Comparison of ENCODE assay signal across 8 cellular contexts in genomic region chr3:197626404-197627159, GRCh38.
A peak's percentile ranks its signal among the peaks of the same experiment; 100 is the strongest.
DNase-seq lines count a peak whose midpoint lies in the region; ATAC-seq and TF ChIP-seq lines count a peak whose summit lies in the region.
"Not testable (repeated sequence)": the region's sequence is repeated elsewhere in the genome, so short reads cannot be mapped to it uniquely, and the experiment has no call there.

No MANE protein-coding gene starts in this region.

- TF ChIP-seq CTCF in WI38 (IDR thresholded peaks at IDR 0.05; ENCODE audit: low read depth, low read length); MCF 10A (IDR thresholded peaks at IDR 0.05; ENCODE audit: unreplicated experiment); heart left ventricle (IDR thresholded peaks at IDR 0.05): not testable (repeated sequence)

- peak; percentile 32 to 36 for ATAC-seq in CD4-positive, CD25-positive, alpha-beta regulatory T cell (ENCODE audit: low read depth in 2 of 2)
- ATAC-seq in GM21619 (IDR thresholded peaks at IDR 0.05; ENCODE audit: unreplicated experiment) (peak; percentile 20), HG03571 (IDR thresholded peaks at IDR 0.05; ENCODE audit: unreplicated experiment) (peak; percentile 7), heart left ventricle (peak in 3 of 4 donors; percentile 35 to 51 (median 49))
- not testable (repeated sequence) for ATAC-seq in naive B cell (ENCODE audit: low read depth in 2 of 2)
- ATAC-seq in stimulated activated naive CD8-positive, alpha-beta T cell treated with anti-CD3 and anti-CD28 coated beads, Interleukin-15, amount 100 ng/mL, for 72 hours: peak; percentile 50

- POLR2A ChIA-PET in MCF 10A (lab: Yijun Ruan, JAX): not testable (repeated sequence)

- not testable (repeated sequence) for TF ChIP-seq POLR2A in heart left ventricle (IDR thresholded peaks at IDR 0.05)

- H3K9me3 ChIP-seq in CD4-positive, CD25-positive, alpha-beta regulatory T cell (ENCODE audit: control insufficient read depth in 2 of 2, low read length in 2 of 2); heart left ventricle: not testable (repeated sequence)

- TSS peak; percentile 40 for BruUV-seq in MCF 10A (replicated peaks; lab: Mats Ljungman, UMichigan)

- peaks cover 0 to 11% (median 3%) of the 10 kb centered on the region in 4 donors for H3K4me1 Mint-ChIP-seq in CD4-positive, CD25-positive, alpha-beta regulatory T cell
- not testable (repeated sequence) for H3K4me1 Mint-ChIP-seq in MCF 10A (ENCODE audit: insufficient read depth, unreplicated experiment); naive B cell
- H3K4me1 Mint-ChIP-seq in stimulated activated naive CD8-positive, alpha-beta T cell treated with anti-CD3 and anti-CD28 coated beads, Interleukin-15, amount 100 ng/mL, for 72 hours: peaks cover 11% of the 10 kb centered on the region

- not testable (repeated sequence) for H3K4me1 ChIP-seq in CD4-positive, CD25-positive, alpha-beta regulatory T cell (ENCODE audit: control insufficient read depth, insufficient read depth, low read length, poor library complexity, severe bottlenecking)
- H3K4me1 ChIP-seq in heart left ventricle: peaks cover 0 to 11% (median 2%) of the 10 kb centered on the region in 12 donors

- H3K9me3 Mint-ChIP-seq in CD4-positive, CD25-positive, alpha-beta regulatory T cell; MCF 10A (ENCODE audit: unreplicated experiment); naive B cell; stimulated activated naive CD8-positive, alpha-beta T cell treated with anti-CD3 and anti-CD28 coated beads, Interleukin-15, amount 100 ng/mL, for 72 hours: not testable (repeated sequence)

- not testable (repeated sequence) for H3K4me3 ChIP-seq in CD4-positive, CD25-positive, alpha-beta regulatory T cell (ENCODE audit: low read depth, low read length)
- H3K4me3 ChIP-seq in WI38 (ENCODE audit: low read depth, low read length) (peak overlapping the region; percentile 55), heart left ventricle (peak overlapping the region; percentile 17 to 86 (median 64))

- CTCF ChIA-PET in MCF 10A (lab: Yijun Ruan, JAX): not testable (repeated sequence)

- 21 to 64% (median 40%) methylated on average over 2 to 8 of the region's 18 CpGs for WGBS in heart left ventricle, 4 donors

- DNase-seq in CD4-positive, CD25-positive, alpha-beta regulatory T cell; MCF 10A (ENCODE audit: unreplicated experiment); heart left ventricle; naive B cell; stimulated activated naive CD8-positive, alpha-beta T cell treated with anti-CD3 and anti-CD28 coated beads, Interleukin-15, amount 100 ng/mL, for 72 hours: not testable (repeated sequence)

- H3K4me3 Mint-ChIP-seq in CD4-positive, CD25-positive, alpha-beta regulatory T cell: peak overlapping the region; percentile 77 to 82 (median 82)
- peak overlapping the region; percentile 70 for H3K4me3 Mint-ChIP-seq in MCF 10A (ENCODE audit: unreplicated experiment)
- H3K4me3 Mint-ChIP-seq in naive B cell: peak overlapping the region in 6 of 8 donors; percentile 70 to 91 (median 78)
- H3K4me3 Mint-ChIP-seq in stimulated activated naive CD8-positive, alpha-beta T cell treated with anti-CD3 and anti-CD28 coated beads, Interleukin-15, amount 100 ng/mL, for 72 hours: peak overlapping the region; percentile 75 to 82

- not testable (repeated sequence) for H3K27ac ChIP-seq in CD4-positive, CD25-positive, alpha-beta regulatory T cell (ENCODE audit: insufficient read depth, low read length, poor library complexity, severe bottlenecking)
- peak overlapping the region in 6 of 12 donors; percentile 32 to 92 (median 58) for H3K27ac ChIP-seq in heart left ventricle

- H3K27ac Mint-ChIP-seq in CD4-positive, CD25-positive, alpha-beta regulatory T cell: peak overlapping the region in 1 of 3 donors; percentile 59
- H3K27ac Mint-ChIP-seq in MCF 10A (ENCODE audit: low read depth, unreplicated experiment); stimulated activated naive CD8-positive, alpha-beta T cell treated with anti-CD3 and anti-CD28 coated beads, Interleukin-15, amount 100 ng/mL, for 72 hours: not testable (repeated sequence)
- H3K27ac Mint-ChIP-seq in naive B cell: peak overlapping the region in 1 of 6 donors; percentile 76

- not testable (repeated sequence) for H3K27me3 ChIP-seq in CD4-positive, CD25-positive, alpha-beta regulatory T cell (ENCODE audit: control insufficient read depth, insufficient read depth, low read length); heart left ventricle

- intact Hi-C loops in MCF 10A (cut with micrococcal nuclease); heart left ventricle (cut with DNase I): not testable (repeated sequence)

- not testable (repeated sequence) for H3K36me3 Mint-ChIP-seq in CD4-positive, CD25-positive, alpha-beta regulatory T cell; MCF 10A (ENCODE audit: insufficient read depth, unreplicated experiment); naive B cell

- not testable (repeated sequence) for H3K27me3 Mint-ChIP-seq in CD4-positive, CD25-positive, alpha-beta regulatory T cell; MCF 10A (ENCODE audit: insufficient read depth, unreplicated experiment); naive B cell; stimulated activated naive CD8-positive, alpha-beta T cell treated with anti-CD3 and anti-CD28 coated beads, Interleukin-15, amount 100 ng/mL, for 72 hours

- not testable (repeated sequence) for H3K36me3 ChIP-seq in CD4-positive, CD25-positive, alpha-beta regulatory T cell (ENCODE audit: control insufficient read depth, insufficient read depth, low read length); heart left ventricle
